In the genomic region with DNA sequence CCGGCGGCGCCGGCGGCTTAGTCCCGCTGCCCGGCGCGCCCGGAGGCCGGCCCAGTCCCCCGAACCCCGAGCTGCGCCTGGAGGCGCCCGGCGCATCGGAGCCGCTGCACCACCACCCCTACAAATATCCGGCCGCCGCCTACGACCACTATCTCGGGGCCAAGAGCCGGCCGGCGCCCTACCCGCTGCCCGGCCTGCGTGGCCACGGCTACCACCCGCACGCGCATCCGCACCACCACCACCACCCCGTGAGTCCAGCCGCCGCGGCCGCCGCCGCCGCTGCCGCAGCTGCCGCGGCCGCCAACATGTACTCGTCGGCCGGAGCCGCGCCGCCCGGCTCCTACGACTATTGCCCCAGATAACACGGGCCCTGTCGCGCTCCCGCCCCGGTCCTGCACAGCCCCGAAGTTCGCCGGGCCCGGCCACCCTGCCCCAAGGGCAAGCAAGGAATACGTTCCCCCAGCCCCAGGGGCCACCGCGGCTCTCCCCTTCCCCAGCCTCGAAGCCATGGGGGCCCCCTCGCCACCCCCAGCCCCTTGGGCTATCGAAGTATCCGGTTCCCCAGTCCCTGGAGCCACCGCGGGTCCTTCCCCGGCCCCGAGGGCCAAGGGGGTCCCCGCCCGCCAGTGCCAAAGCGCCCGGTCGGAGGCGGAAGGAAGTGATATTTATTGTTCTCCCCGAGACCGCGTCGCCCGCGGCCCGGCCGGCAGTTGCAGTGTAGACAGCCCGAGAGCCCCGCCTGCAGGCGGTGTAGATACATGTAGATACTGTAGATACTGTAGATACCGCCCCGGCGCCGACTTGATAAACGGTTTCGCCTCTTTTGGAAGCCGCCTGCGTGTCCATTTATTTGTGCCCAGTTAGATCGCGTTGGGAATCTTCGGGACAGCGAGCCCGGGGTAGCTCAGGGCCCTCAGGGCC, we compare ENCODE assay signal across 8 cellular contexts. TPM values are rescaled to one million over a fixed set of nuclear protein-coding genes. Genes with fewer than 3 reads are reported as not detected.
DNase-seq lines count a peak whose midpoint lies in the region; FAIRE-seq and TF ChIP-seq lines count a peak whose summit lies in the region.

No MANE protein-coding gene starts in this region.

- H3K9me3 Mint-ChIP-seq in nephron = no peaks in the 10 kb centered on the region

- no peaks in the 10 kb centered on the region for H3K36me3 Mint-ChIP-seq in nephron (ENCODE audit: low read depth)

- H3K36me3 ChIP-seq in urinary bladder (ENCODE audit: insufficient read depth) = no peaks in the 10 kb centered on the region

- H3K27me3 Mint-ChIP-seq in nephron (ENCODE audit: low read depth) = peaks cover 95% of the 10 kb centered on the region

- DNase-seq in GM12865 (ENCODE audit: low read depth) (peak; percentile 34), T-helper 2 cell (peak in 4 of 5 experiments; percentile 19 to 62 (median 34)), choroid plexus epithelial cell (ENCODE audit: low read depth) (no peak), NCI-H2107 (lab: John Stamatoyannopoulos, UW) (no peak), NCI-H1436 (lab: John Stamatoyannopoulos, UW) (no peak), HTR-8/SVneo (ENCODE audit: insufficient read length, low spot score) (no peak)

- TF ChIP-seq CTCF in GM12865 (IDR thresholded peaks at IDR 0.05; ENCODE audit: insufficient read depth, low read depth, low read length, missing control alignments) (peak; percentile 17), choroid plexus epithelial cell (conservative IDR thresholded peaks at IDR 0.05; ENCODE audit: low read depth, low read length) (peak; percentile 25), nephron (IDR thresholded peaks at IDR 0.05; ENCODE audit: unreplicated experiment in 3 of 3) (peak in 2 of 3 experiments; percentile 12 to 35)

- no peak overlapping the region for H3K27ac Mint-ChIP-seq in nephron

- H3K4me3 ChIP-seq in GM12865 (ENCODE audit: low read depth, low read length) = no peak overlapping the region
- no peak overlapping the region for H3K4me3 ChIP-seq in choroid plexus epithelial cell (ENCODE audit: low read depth, low read length)
- peak overlapping the region; percentile 23 for H3K4me3 ChIP-seq in urinary bladder (ENCODE audit: low read depth, low read length)

- no peak overlapping the region for H3K27ac ChIP-seq in urinary bladder (ENCODE audit: low read depth)

- no peaks in the 10 kb centered on the region for H3K4me1 ChIP-seq in urinary bladder (ENCODE audit: insufficient read depth)

- WGBS in urinary bladder = 2% methylated on average over 105 of the region's 105 CpGs

- peaks cover 16% of the 10 kb centered on the region for H3K4me1 Mint-ChIP-seq in nephron

- no peak overlapping the region for H3K4me3 Mint-ChIP-seq in nephron

- FAIRE-seq in HTR-8/SVneo (lab: Jason Lieb, UNC) = no peak

RNA-seq across cellular contexts. Expression of a gene that starts 6.2 kb away (rescaled TPM):
- total RNA-seq in urinary bladder = 1.2 TPM
- polyA plus RNA-seq in urinary bladder = 1.4 TPM

RNA-seq across cellular contexts. Expression of a gene that starts 43.4 kb away (rescaled TPM):
- 1.6 TPM for total RNA-seq in urinary bladder
- 2.2 TPM for polyA plus RNA-seq in urinary bladder

RNA-seq across cellular contexts. Expression of a gene that starts 52.5 kb away (rescaled TPM):
- total RNA-seq in urinary bladder = 25.6 TPM
- 20.9 TPM for polyA plus RNA-seq in urinary bladder

Comparison
In these comparisons a context has a peak if more than half of its experiments do, and no peak if none do; other contexts are left out.
1. DNase-seq: peak in GM12865 (single experiment) and T-helper 2 cell (4 of 5); none in choroid plexus epithelial cell (single experiment), NCI-H2107 (single experiment), NCI-H1436 (single experiment) and HTR-8/SVneo (single experiment).
2. Peak in every context shown above with its lines, with median percentiles within 50 percentile points of each other: CTCF ChIP-seq.